Comparison of ENCODE assay signal across 1 cellular context in the genomic region with DNA sequence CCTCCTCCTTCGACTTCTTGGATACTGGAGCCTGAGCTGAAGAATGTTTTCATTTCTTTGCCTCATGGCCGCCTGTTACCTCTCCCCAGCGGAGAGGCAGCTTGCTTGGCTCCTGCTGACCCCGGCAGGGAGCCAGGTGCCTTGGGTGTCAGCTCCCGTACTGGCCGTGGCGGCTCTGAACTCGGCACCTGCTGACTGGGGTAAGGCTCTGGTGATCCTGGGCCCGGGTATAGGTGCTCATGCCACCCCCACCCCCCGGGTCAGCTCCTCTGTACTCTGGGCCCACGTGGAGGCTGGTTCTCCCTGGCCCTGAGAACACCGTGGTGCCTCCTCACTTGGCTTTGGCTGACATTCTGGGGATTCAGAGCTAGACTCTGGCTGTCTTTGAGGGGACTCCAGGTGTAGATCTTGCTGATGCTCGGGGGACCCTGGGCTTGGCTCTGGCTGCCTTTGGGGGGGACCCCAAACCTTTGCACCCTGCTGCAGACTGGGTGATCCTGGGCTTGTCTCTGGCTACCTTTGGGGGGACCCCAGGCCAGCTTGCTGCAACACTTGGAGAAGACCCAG. TPM values are rescaled to one million over a fixed set of nuclear protein-coding genes. Genes with fewer than 3 reads are reported as not detected.
"Had no signal": no experiment of that assay in that cellular context is flagged by ENCODE, and none has a peak within 500 bp of the region (broad histone marks: within the 10 kb centered on the region; RNA-seq: fewer than 3 reads in every experiment).

No MANE protein-coding gene starts in this region.

RNA-seq across cellular contexts. Expression of gene FLT4, which starts 22.6 kb away (rescaled TPM):
- polyA plus RNA-seq: fibroblast of lung had no signal
